14 cellular contexts compared by ENCODE assay signal in genomic region chr11:5160217-5160616, GRCh38. TPM values are rescaled to one million over a fixed set of nuclear protein-coding genes. Genes with fewer than 3 reads are reported as not detected.
"Had no signal": no experiment of that assay in that cellular context is flagged by ENCODE, and none has a peak within 500 bp of the region (broad histone marks: within the 10 kb centered on the region; RNA-seq: fewer than 3 reads in every experiment).

No MANE protein-coding gene starts in this region.

RNA-seq across cellular contexts. Expression of gene OR52A1, which starts 5.7 kb away (rescaled TPM):
- total RNA-seq: activated B cell treated with CpG ODN at 0.5 μM for 24 hours; activated CD4-positive, alpha-beta memory T cell treated with anti-CD3 and anti-CD28 coated beads for 36 hours; activated CD4-positive, alpha-beta memory T cell treated with anti-CD3 and anti-CD28 coated beads, Interleukin-2, amount 10 ng/mL, durations not matched to agents 7 days and 5 days; activated CD4-positive, alpha-beta T cell treated with anti-CD3 and anti-CD28 coated beads for 36 hours; activated CD4-positive, alpha-beta T cell treated with anti-CD3 and anti-CD28 coated beads, Interleukin-2, amount 10 ng/mL, durations not matched to agents 24 days and 14 days; activated CD4-positive, alpha-beta T cell treated with anti-CD3 and anti-CD28 coated beads, Interleukin-2, amount 10 ng/mL, durations not matched to agents 7 days and 5 days; activated CD8-positive, alpha-beta memory T cell treated with anti-CD3 and anti-CD28 coated beads for 36 hours; activated CD8-positive, alpha-beta memory T cell treated with anti-CD3 and anti-CD28 coated beads, Interleukin-2, amount 10 ng/mL, durations not matched to agents 7 days and 5 days; activated CD8-positive, alpha-beta T cell treated with anti-CD3 and anti-CD28 coated beads for 36 hours; activated CD8-positive, alpha-beta T cell treated with anti-CD3 and anti-CD28 coated beads, Interleukin-2, amount 10 ng/mL, durations not matched to agents 7 days and 5 days; T-cell; T-helper 1 cell treated with Interleukin-12 subunit alpha and Interleukin-12 subunit beta and Interleukin-4 antibody, amounts not matched to agents 30 ng/mL and 1 ng/mL, for 36 hours; T-helper 17 cell; T-helper 2 cell treated with Interferon-gamma antibody and Interleukin-4, amounts not matched to agents 100 ng/mL and 5 ng/mL, for 36 hours had no signal

RNA-seq across cellular contexts. Expression of gene OR52A5, which starts 22.1 kb away (rescaled TPM):
- total RNA-seq: activated B cell treated with CpG ODN at 0.5 μM for 24 hours; activated CD4-positive, alpha-beta memory T cell treated with anti-CD3 and anti-CD28 coated beads for 36 hours; activated CD4-positive, alpha-beta memory T cell treated with anti-CD3 and anti-CD28 coated beads, Interleukin-2, amount 10 ng/mL, durations not matched to agents 7 days and 5 days; activated CD4-positive, alpha-beta T cell treated with anti-CD3 and anti-CD28 coated beads for 36 hours; activated CD4-positive, alpha-beta T cell treated with anti-CD3 and anti-CD28 coated beads, Interleukin-2, amount 10 ng/mL, durations not matched to agents 24 days and 14 days; activated CD4-positive, alpha-beta T cell treated with anti-CD3 and anti-CD28 coated beads, Interleukin-2, amount 10 ng/mL, durations not matched to agents 7 days and 5 days; activated CD8-positive, alpha-beta memory T cell treated with anti-CD3 and anti-CD28 coated beads for 36 hours; activated CD8-positive, alpha-beta memory T cell treated with anti-CD3 and anti-CD28 coated beads, Interleukin-2, amount 10 ng/mL, durations not matched to agents 7 days and 5 days; activated CD8-positive, alpha-beta T cell treated with anti-CD3 and anti-CD28 coated beads for 36 hours; activated CD8-positive, alpha-beta T cell treated with anti-CD3 and anti-CD28 coated beads, Interleukin-2, amount 10 ng/mL, durations not matched to agents 7 days and 5 days; T-cell; T-helper 1 cell treated with Interleukin-12 subunit alpha and Interleukin-12 subunit beta and Interleukin-4 antibody, amounts not matched to agents 30 ng/mL and 1 ng/mL, for 36 hours; T-helper 17 cell; T-helper 2 cell treated with Interferon-gamma antibody and Interleukin-4, amounts not matched to agents 100 ng/mL and 5 ng/mL, for 36 hours had no signal

RNA-seq across cellular contexts. Expression of gene OR51V1, which starts 40.3 kb away (rescaled TPM):
- total RNA-seq: activated B cell treated with CpG ODN at 0.5 μM for 24 hours; activated CD4-positive, alpha-beta memory T cell treated with anti-CD3 and anti-CD28 coated beads for 36 hours; activated CD4-positive, alpha-beta memory T cell treated with anti-CD3 and anti-CD28 coated beads, Interleukin-2, amount 10 ng/mL, durations not matched to agents 7 days and 5 days; activated CD4-positive, alpha-beta T cell treated with anti-CD3 and anti-CD28 coated beads for 36 hours; activated CD4-positive, alpha-beta T cell treated with anti-CD3 and anti-CD28 coated beads, Interleukin-2, amount 10 ng/mL, durations not matched to agents 24 days and 14 days; activated CD4-positive, alpha-beta T cell treated with anti-CD3 and anti-CD28 coated beads, Interleukin-2, amount 10 ng/mL, durations not matched to agents 7 days and 5 days; activated CD8-positive, alpha-beta memory T cell treated with anti-CD3 and anti-CD28 coated beads for 36 hours; activated CD8-positive, alpha-beta memory T cell treated with anti-CD3 and anti-CD28 coated beads, Interleukin-2, amount 10 ng/mL, durations not matched to agents 7 days and 5 days; activated CD8-positive, alpha-beta T cell treated with anti-CD3 and anti-CD28 coated beads for 36 hours; activated CD8-positive, alpha-beta T cell treated with anti-CD3 and anti-CD28 coated beads, Interleukin-2, amount 10 ng/mL, durations not matched to agents 7 days and 5 days; T-cell; T-helper 1 cell treated with Interleukin-12 subunit alpha and Interleukin-12 subunit beta and Interleukin-4 antibody, amounts not matched to agents 30 ng/mL and 1 ng/mL, for 36 hours; T-helper 17 cell; T-helper 2 cell treated with Interferon-gamma antibody and Interleukin-4, amounts not matched to agents 100 ng/mL and 5 ng/mL, for 36 hours had no signal
